In the genomic region with DNA sequence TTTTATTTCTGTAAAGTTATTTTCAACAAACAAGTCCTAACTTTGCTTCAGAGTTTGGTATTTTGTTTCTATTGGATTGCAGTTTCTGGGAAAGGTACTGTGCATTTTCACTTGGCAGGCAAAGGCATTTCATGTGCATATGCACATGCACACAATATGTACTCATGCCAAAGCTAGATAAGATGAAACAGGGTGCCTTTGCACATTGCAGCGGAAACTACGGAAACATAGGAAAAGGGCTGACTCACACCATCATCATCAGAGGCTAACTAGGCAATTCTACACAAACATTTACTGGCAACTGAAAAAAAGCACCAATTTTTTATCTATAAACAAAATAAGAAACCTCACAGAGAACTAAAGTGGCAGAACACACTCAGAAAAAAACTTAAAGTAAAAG, we compare ENCODE assay signal across 11 cellular contexts.
DNase-seq lines count a peak whose midpoint lies in the region; ATAC-seq and TF ChIP-seq lines count a peak whose summit lies in the region.
"Had no signal": no experiment of that assay in that cellular context is flagged by ENCODE, and none has a peak within 500 bp of the region (broad histone marks: within the 10 kb centered on the region; RNA-seq: fewer than 3 reads in every experiment).

No MANE protein-coding gene starts in this region.

- ATAC-seq in GM21423 (IDR thresholded peaks at IDR 0.05; ENCODE audit: unreplicated experiment) = no peak
- no peak for ATAC-seq in naive thymus-derived CD4-positive, alpha-beta T cell
- ATAC-seq: activated CD4-positive, alpha-beta T cell treated with anti-CD3 and anti-CD28 coated beads for 36 hours; upper lobe of right lung had no signal

- no peak; a peak in 1 of 4 replicates for TF ChIP-seq EP300 in SK-N-SH (IDR thresholded peaks at IDR 0.05; ENCODE audit: borderline replicate concordance in 1 of 2, low read depth in 1 of 2, low read length in 1 of 2)

- no peaks in the 10 kb centered on the region for H3K36me3 ChIP-seq in SK-N-SH (replicated peaks in 1 of 2; ENCODE audit: control insufficient read depth in 1 of 2, insufficient read depth in 2 of 2, low read length in 1 of 2)
- H3K36me3 ChIP-seq in naive thymus-derived CD4-positive, alpha-beta T cell (ENCODE audit: control insufficient read depth in 2 of 3, insufficient read depth in 3 of 3, low read length in 3 of 3) = no peaks in the 10 kb centered on the region
- H3K36me3 ChIP-seq: upper lobe of right lung had no signal

- no peaks in the 10 kb centered on the region for H4K20me1 ChIP-seq in SK-N-SH (ENCODE audit: insufficient read depth)

- in situ Hi-C loops in G401 (cut with HindIII; ENCODE audit: low sequenced_read_pairs) = no loop called here

- H3K27me3 Mint-ChIP-seq in naive thymus-derived CD4-positive, alpha-beta T cell = peaks cover 0 to 17% (median 13%) of the 10 kb centered on the region in 5 donors

- H3K4me3 Mint-ChIP-seq in naive thymus-derived CD4-positive, alpha-beta T cell = no peak overlapping the region
- H3K4me3 Mint-ChIP-seq: activated CD4-positive, alpha-beta T cell treated with anti-CD3 and anti-CD28 coated beads for 36 hours had no signal

- H3K4me1 Mint-ChIP-seq in naive thymus-derived CD4-positive, alpha-beta T cell = no peaks in the 10 kb centered on the region
- H3K4me1 Mint-ChIP-seq: activated CD4-positive, alpha-beta T cell treated with anti-CD3 and anti-CD28 coated beads for 36 hours had no signal

- intact Hi-C loops in naive thymus-derived CD4-positive, alpha-beta T cell (cut with micrococcal nuclease) = no loop called here

- 8% methylated on average over 2 of the region's 2 CpGs for WGBS in SK-N-SH (ENCODE audit: low lambda C conversion rate)

- TF ChIP-seq CTCF in SK-N-SH (IDR thresholded peaks at IDR 0.05) = no peak

- H3K4me1 ChIP-seq in SK-N-SH (ENCODE audit: control insufficient read depth in 1 of 2, insufficient read depth in 2 of 2, low read depth in 1 of 2, low read length in 1 of 2) = no peaks in the 10 kb centered on the region
- H3K4me1 ChIP-seq in naive thymus-derived CD4-positive, alpha-beta T cell (ENCODE audit: control insufficient read depth in 2 of 2, insufficient read depth in 2 of 2, low read length in 2 of 2) = no peaks in the 10 kb centered on the region
- H3K4me1 ChIP-seq: upper lobe of right lung had no signal

- peak; percentile 46 for DNase-seq in GM04503 (ENCODE audit: low read depth)
- DNase-seq in SK-N-SH = no peak
- peak; percentile 27 for DNase-seq in epithelial cell of prostate (ENCODE audit: low read depth, low spot score)
- DNase-seq in renal cortical epithelial cell (ENCODE audit: low read depth) = peak; percentile 36
- no peak for DNase-seq in naive thymus-derived CD4-positive, alpha-beta T cell
- no peak for DNase-seq in G401 (ENCODE audit: low spot score)
- DNase-seq in NAMALWA (ENCODE audit: low spot score) = no peak
- DNase-seq: activated CD4-positive, alpha-beta T cell treated with anti-CD3 and anti-CD28 coated beads for 36 hours; activated gamma-delta T cell; upper lobe of right lung had no signal

- H3K9me2 ChIP-seq in SK-N-SH = no peaks in the 10 kb centered on the region

- no peak overlapping the region for H3K27ac Mint-ChIP-seq in naive thymus-derived CD4-positive, alpha-beta T cell
- H3K27ac Mint-ChIP-seq: activated CD4-positive, alpha-beta T cell treated with anti-CD3 and anti-CD28 coated beads for 36 hours had no signal

- H3K27ac ChIP-seq in SK-N-SH (ENCODE audit: low read depth in 2 of 2, low read length in 1 of 2) (peak overlapping the region in 1 of 2 experiments; percentile 81; a peak in 2 of 4 replicates), epithelial cell of prostate (peak overlapping the region; percentile 8)
- H3K27ac ChIP-seq in naive thymus-derived CD4-positive, alpha-beta T cell (ENCODE audit: low read depth, low read length) = no peak overlapping the region
- H3K27ac ChIP-seq: upper lobe of right lung had no signal

- peak overlapping the region; percentile 36; the same call in 1 of the 2 replicates for H3K9ac ChIP-seq in SK-N-SH

- H3F3A ChIP-seq in SK-N-SH (replicated peaks; ENCODE audit: insufficient read depth) = peaks cover 14% of the 10 kb centered on the region

- H3K9me3 ChIP-seq in SK-N-SH = no peaks in the 10 kb centered on the region
- no peaks in the 10 kb centered on the region for H3K9me3 ChIP-seq in naive thymus-derived CD4-positive, alpha-beta T cell (ENCODE audit: control insufficient read depth in 2 of 3, low read length in 3 of 3)
- H3K9me3 ChIP-seq: upper lobe of right lung had no signal

- CTCF ChIA-PET in SK-N-SH (lab: Yijun Ruan, JAX) = no interaction called here
- CTCF ChIA-PET in naive thymus-derived CD4-positive, alpha-beta T cell (lab: Charles Lee) = interaction anchor here (0.5 kb wide), 1 partner anchor 230 kb away, joined by 3 read pairs; no protein-coding TSS in a partner anchor

- H3K4me3 ChIP-seq in SK-N-SH (ENCODE audit: low read depth in 2 of 2, low read length in 1 of 2) = no peak overlapping the region
- no peak overlapping the region for H3K4me3 ChIP-seq in naive thymus-derived CD4-positive, alpha-beta T cell (ENCODE audit: low read length)
- H3K4me3 ChIP-seq: upper lobe of right lung had no signal

- H3K4me2 ChIP-seq in SK-N-SH = 0 out of 2 replicates have a peak overlapping the region, but pooled peaks have one; percentile 9

- H3K36me3 Mint-ChIP-seq in naive thymus-derived CD4-positive, alpha-beta T cell = no peaks in the 10 kb centered on the region

- no peaks in the 10 kb centered on the region for H3K27me3 ChIP-seq in SK-N-SH (ENCODE audit: insufficient read depth)
- H3K27me3 ChIP-seq in naive thymus-derived CD4-positive, alpha-beta T cell (ENCODE audit: control insufficient read depth in 2 of 2, insufficient read depth in 2 of 2, low read length in 2 of 2) = no peaks in the 10 kb centered on the region
- H3K27me3 ChIP-seq: upper lobe of right lung had no signal

- TF ChIP-seq RAD21 in SK-N-SH (IDR thresholded peaks at IDR 0.05; ENCODE audit: low read length) = no peak

- H3K9me3 Mint-ChIP-seq in naive thymus-derived CD4-positive, alpha-beta T cell = peaks cover 0 to 11% (median 0%) of the 10 kb centered on the region in 11 donors

- POLR2A ChIA-PET in SK-N-SH (lab: Yijun Ruan, JAX) = no interaction called here
- POLR2A ChIA-PET in naive thymus-derived CD4-positive, alpha-beta T cell (lab: Charles Lee) = no interaction called here

- H2AFZ ChIP-seq in SK-N-SH (ENCODE audit: low read depth) = peak overlapping the region; percentile 65

- no peaks in the 10 kb centered on the region for H3K79me2 ChIP-seq in SK-N-SH (ENCODE audit: insufficient read depth)

TF ChIP-seq in SK-N-SH, 30 proteins besides CTCF, POLR2A, EP300 and RAD21:
- TF ChIP-seq JUND (IDR thresholded peaks at IDR 0.05) (peak; percentile 81), FOXJ3 (CRISPR knock-in tag; IDR thresholded peaks at IDR 0.05) (no peak), MAX (IDR thresholded peaks at IDR 0.05; ENCODE audit: low read depth) (peak; percentile 57; the same call in 1 of the 2 replicates), RFX5 (IDR thresholded peaks at IDR 0.05; ENCODE audit: low read length) (no peak), RXRA (IDR thresholded peaks at IDR 0.05; ENCODE audit: borderline replicate concordance, low read depth) (peak; percentile 29; the same call in 1 of the 2 replicates), POLR2AphosphoS5 (IDR thresholded peaks at IDR 0.05; ENCODE audit: low read depth, low read length) (peak; percentile 19; the same call in 1 of the 2 replicates), TCF12 (IDR thresholded peaks at IDR 0.05) (peak; percentile 77), RCOR1 (IDR thresholded peaks at IDR 0.05; ENCODE audit: low read length) (no peak), FOSL2 (IDR thresholded peaks at IDR 0.05; ENCODE audit: borderline replicate concordance, low read depth) (peak; percentile 80), NFIC (IDR thresholded peaks at IDR 0.05; ENCODE audit: borderline replicate concordance) (peak; percentile 80), TEAD4 (IDR thresholded peaks at IDR 0.05; ENCODE audit: borderline replicate concordance, insufficient read depth) (0 out of 2 replicates have a peak, but pooled peaks have one; percentile 26), CHD2 (IDR thresholded peaks at IDR 0.05; ENCODE audit: low read length, partially characterized antibody) (no peak)
- TF ChIP-seq, protein P1, sequence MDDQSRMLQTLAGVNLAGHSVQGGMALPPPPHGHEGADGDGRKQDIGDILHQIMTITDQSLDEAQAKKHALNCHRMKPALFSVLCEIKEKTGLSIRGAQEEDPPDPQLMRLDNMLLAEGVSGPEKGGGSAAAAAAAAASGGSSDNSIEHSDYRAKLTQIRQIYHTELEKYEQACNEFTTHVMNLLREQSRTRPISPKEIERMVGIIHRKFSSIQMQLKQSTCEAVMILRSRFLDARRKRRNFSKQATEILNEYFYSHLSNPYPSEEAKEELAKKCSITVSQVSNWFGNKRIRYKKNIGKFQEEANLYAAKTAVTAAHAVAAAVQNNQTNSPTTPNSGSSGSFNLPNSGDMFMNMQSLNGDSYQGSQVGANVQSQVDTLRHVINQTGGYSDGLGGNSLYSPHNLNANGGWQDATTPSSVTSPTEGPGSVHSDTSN (IDR thresholded peaks at IDR 0.05) = no peak
- TF ChIP-seq, protein P2, sequence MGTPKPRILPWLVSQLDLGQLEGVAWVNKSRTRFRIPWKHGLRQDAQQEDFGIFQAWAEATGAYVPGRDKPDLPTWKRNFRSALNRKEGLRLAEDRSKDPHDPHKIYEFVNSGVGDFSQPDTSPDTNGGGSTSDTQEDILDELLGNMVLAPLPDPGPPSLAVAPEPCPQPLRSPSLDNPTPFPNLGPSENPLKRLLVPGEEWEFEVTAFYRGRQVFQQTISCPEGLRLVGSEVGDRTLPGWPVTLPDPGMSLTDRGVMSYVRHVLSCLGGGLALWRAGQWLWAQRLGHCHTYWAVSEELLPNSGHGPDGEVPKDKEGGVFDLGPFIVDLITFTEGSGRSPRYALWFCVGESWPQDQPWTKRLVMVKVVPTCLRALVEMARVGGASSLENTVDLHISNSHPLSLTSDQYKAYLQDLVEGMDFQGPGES (IDR thresholded peaks at IDR 0.05; ENCODE audit: low read depth, low read length) = no peak

Comparison
In these comparisons a context has a peak if more than half of its experiments do, and no peak if none do; other contexts are left out.
1. DNase-seq: peak in GM04503 (single experiment), epithelial cell of prostate (single experiment) and renal cortical epithelial cell (single experiment); none in SK-N-SH (single experiment), naive thymus-derived CD4-positive, alpha-beta T cell (0 of 9), G401 (single experiment) and NAMALWA (single experiment).